In the genomic region with DNA sequence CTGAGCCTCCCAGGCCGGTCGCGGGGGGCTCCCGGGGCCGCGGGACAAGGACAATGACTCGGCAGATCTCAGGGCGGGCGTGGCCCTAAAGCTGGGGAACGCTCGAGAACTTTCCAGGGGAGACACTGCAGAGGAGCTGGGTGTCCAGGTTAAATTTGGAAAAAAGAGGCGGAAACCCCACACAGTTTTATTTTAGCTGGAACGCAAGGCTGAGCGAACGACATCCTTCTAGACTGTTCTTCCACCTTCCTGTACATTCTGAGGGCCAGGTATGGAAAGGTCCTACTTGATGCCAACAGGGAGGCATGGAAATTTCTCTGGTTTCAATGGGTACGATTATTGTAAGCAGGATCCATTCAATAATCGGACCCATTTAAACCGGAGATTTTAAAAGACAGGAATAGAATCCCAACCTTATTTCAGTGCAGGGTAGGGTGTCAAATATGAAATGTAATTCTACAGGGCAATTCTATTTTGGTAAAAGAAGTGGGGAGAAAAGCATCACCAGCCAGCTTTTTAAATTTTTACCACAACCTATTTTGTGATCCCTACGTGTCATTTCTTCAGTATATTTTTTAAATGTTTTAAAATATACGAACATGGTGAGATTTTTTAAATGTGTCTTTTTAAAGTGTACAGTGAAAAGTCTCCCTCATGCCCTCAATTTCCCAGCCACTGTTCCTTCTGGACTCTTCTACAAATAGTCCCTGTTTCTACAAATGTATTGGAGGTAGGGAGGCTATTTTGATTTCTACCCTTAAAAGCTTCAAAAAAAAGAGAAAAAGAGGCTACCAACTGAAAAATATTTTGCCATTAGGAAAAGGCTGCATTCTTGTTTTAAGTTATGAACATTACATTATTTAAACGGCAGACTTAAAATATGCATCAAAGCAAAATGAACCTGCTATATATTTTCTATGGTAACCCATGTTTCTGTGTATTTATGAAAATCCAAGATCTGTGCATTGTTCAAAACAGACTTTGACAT, we compare ENCODE assay signal across 1 cellular context.
TF ChIP-seq lines count a peak whose summit lies in the region.

No MANE protein-coding gene starts in this region.

TF ChIP-seq in IMR-90, 13 proteins besides CTCF, POLR2A, EP300 and RAD21:
- peak; percentile 92 for TF ChIP-seq NFE2L2 (IDR thresholded peaks at IDR 0.05; ENCODE audit: low read depth, low read length)
- TF ChIP-seq BHLHE40 (IDR thresholded peaks at IDR 0.05; ENCODE audit: low read depth, low read length): no peak
